ENCODE assay signal across 19 cellular contexts in the genomic region with DNA sequence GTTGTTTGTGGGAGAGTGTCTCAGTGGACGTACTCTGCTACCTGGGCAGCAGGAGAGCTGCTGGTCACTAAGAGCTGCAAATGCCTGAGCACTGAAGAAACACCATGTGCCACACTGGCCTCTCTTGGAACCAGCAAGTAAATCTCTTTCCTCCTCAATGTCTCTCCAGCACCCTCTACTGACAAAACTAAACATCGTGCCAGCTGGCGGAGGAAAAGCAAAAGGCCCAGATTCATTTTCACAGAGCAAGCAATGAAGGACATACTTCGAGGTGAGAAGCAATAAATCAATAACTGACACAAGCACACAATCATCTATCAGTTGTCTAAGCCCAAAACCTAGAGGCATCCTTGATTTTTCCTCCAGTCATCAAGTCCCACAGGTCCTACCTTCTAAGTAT.
DNase-seq lines count a peak whose midpoint lies in the region; ATAC-seq, FAIRE-seq and TF ChIP-seq lines count a peak whose summit lies in the region.
"Had no signal": no experiment of that assay in that cellular context is flagged by ENCODE, and none has a peak within 500 bp of the region (broad histone marks: within the 10 kb centered on the region; RNA-seq: fewer than 3 reads in every experiment).

No MANE protein-coding gene starts in this region.

- H3K9me3 Mint-ChIP-seq in progenitor cell of endocrine pancreas (ENCODE audit: low read depth) (peaks cover 9% of the 10 kb centered on the region), immature natural killer cell (peaks cover 0 to 13% (median 5%) of the 10 kb centered on the region in 6 donors)
- peaks cover 16% of the 10 kb centered on the region for H3K9me3 Mint-ChIP-seq in activated naive CD4-positive, alpha-beta T cell treated with anti-CD3 and anti-CD28 coated beads for 36 hours

- H3K4me1 ChIP-seq in SK-N-SH (ENCODE audit: control insufficient read depth in 1 of 2, insufficient read depth in 2 of 2, low read depth in 1 of 2, low read length in 1 of 2) (peaks cover 0 to 5% of the 10 kb centered on the region in 2 experiments; a peak in 1 of 4 replicates), H1 (replicated peaks in 1 of 4; ENCODE audit: control insufficient read depth in 3 of 4, insufficient read depth in 4 of 4, low read length in 3 of 4) (no peaks in the 10 kb centered on the region)

- no peaks in the 10 kb centered on the region for H3K23me2 ChIP-seq in H1 (ENCODE audit: low read depth, low read length)

- H2AK5ac ChIP-seq in H1 (ENCODE audit: low read depth, low read length): no peak overlapping the region

- DNase-seq in SK-N-SH (no peak), NAMALWA (ENCODE audit: low spot score) (peak; percentile 68), H1 (ENCODE audit: low read depth in 1 of 2, low spot score in 2 of 2) (no peak), progenitor cell of endocrine pancreas (ENCODE audit: low spot score, unreplicated experiment) (no peak), immature natural killer cell (no peak)
- DNase-seq in activated naive CD4-positive, alpha-beta T cell treated with anti-CD3 and anti-CD28 coated beads for 36 hours: no peak
- DNase-seq: activated CD4-positive, alpha-beta T cell treated with anti-CD3 and anti-CD28 coated beads for 1 hour; COR-L47; effector CD8-positive, alpha-beta T cell; GOT3; KG1; NCI-H187 treated with DMSO at 0.1 percent for 48 hours; NCI-H524; stimulated activated CD4-positive, alpha-beta T cell treated with anti-CD3 and anti-CD28 coated beads, Interleukin-4, amount 100 ng/mL, for 4 hours; tibial artery had no signal

- intact Hi-C loops in activated naive CD4-positive, alpha-beta T cell treated with anti-CD3 and anti-CD28 coated beads for 36 hours (cut with micrococcal nuclease): no loop called here

- H2BK12ac ChIP-seq in H1 (ENCODE audit: low read depth, low read length): no peak overlapping the region

- ATAC-seq in SK-N-SH treated with all-trans-retinoic acid at 6 μM for 48 hours: no peak
- ATAC-seq in HG03439 (IDR thresholded peaks at IDR 0.05; ENCODE audit: unreplicated experiment): no peak

- no peaks in the 10 kb centered on the region for H4K20me1 ChIP-seq in SK-N-SH (ENCODE audit: insufficient read depth)
- peaks cover 0 to 3% of the 10 kb centered on the region in 2 experiments for H4K20me1 ChIP-seq in H1 (replicated peaks in 1 of 2; ENCODE audit: control insufficient read depth in 1 of 2, insufficient read depth in 2 of 2, low read length in 2 of 2)

- TF ChIP-seq RAD21 in SK-N-SH (IDR thresholded peaks at IDR 0.05; ENCODE audit: low read length): peak; percentile 16; the same call in 1 of the 2 replicates
- TF ChIP-seq RAD21 in H1 (IDR thresholded peaks at IDR 0.05 in 1 of 2, conservative IDR thresholded peaks at IDR 0.05 in 1 of 2; ENCODE audit: low read depth in 2 of 2, low read length in 2 of 2): peak; percentile 60 to 71

- H3K27me3 ChIP-seq in SK-N-SH (ENCODE audit: insufficient read depth) (no peaks in the 10 kb centered on the region), H1 (replicated peaks in 1 of 4; ENCODE audit: control insufficient read depth in 3 of 4, extremely low read depth in 1 of 4, insufficient read depth in 3 of 4, low read length in 3 of 4) (no peaks in the 10 kb centered on the region)
- H3K27me3 ChIP-seq: tibial artery had no signal

- H3K14ac ChIP-seq in H1 (ENCODE audit: insufficient read length): no peak overlapping the region

- POLR2A ChIA-PET in SK-N-SH (lab: Yijun Ruan, JAX) (no interaction called here), H1 (lab: Charles Lee; ENCODE audit: partially characterized antibody) (interaction anchor here (0.9 to 2.5 kb wide), 3 partner anchors 9 to 255 kb away, joined by 3 to 9 read pairs (median 6); no protein-coding TSS in a partner anchor)

- H3K27ac Mint-ChIP-seq in progenitor cell of endocrine pancreas: no peak overlapping the region
- H3K27ac Mint-ChIP-seq in activated naive CD4-positive, alpha-beta T cell treated with anti-CD3 and anti-CD28 coated beads for 36 hours: no peak overlapping the region
- H3K27ac Mint-ChIP-seq in immature natural killer cell: no peak overlapping the region
- H3K27ac Mint-ChIP-seq: activated naive CD8-positive, alpha-beta T cell had no signal

- H3K36me3 ChIP-seq in SK-N-SH (replicated peaks in 1 of 2; ENCODE audit: control insufficient read depth in 1 of 2, insufficient read depth in 2 of 2, low read length in 1 of 2) (no peaks in the 10 kb centered on the region), H1 (ENCODE audit: control insufficient read depth in 2 of 4, insufficient read depth in 4 of 4, low read length in 3 of 4) (peaks cover 0 to 11% (median 2%) of the 10 kb centered on the region in 4 experiments; a peak in 2 of 8 replicates)

- H4K8ac ChIP-seq in H1 (ENCODE audit: extremely low read depth, insufficient read depth, low read length): peak overlapping the region; percentile 41; the same call in 1 of the 2 replicates

- H3K9me2 ChIP-seq in SK-N-SH: no peaks in the 10 kb centered on the region

- H2BK20ac ChIP-seq in H1 (ENCODE audit: low read length): no peak overlapping the region

- H3K4me3 ChIP-seq in SK-N-SH (ENCODE audit: low read depth in 2 of 2, low read length in 1 of 2) (no peak overlapping the region), H1 (ENCODE audit: extremely low read depth in 1 of 4, insufficient read depth in 2 of 4, low read depth in 3 of 4, low read length in 4 of 4) (no peak overlapping the region)
- H3K4me3 ChIP-seq: tibial artery had no signal

- FAIRE-seq in H1 (lab: Jason Lieb, UNC): no peak
- FAIRE-seq: frontal cortex had no signal

- no peak overlapping the region for H3K56ac ChIP-seq in H1 (replicated peaks; ENCODE audit: insufficient read length, low read depth, low read length)

- H2BK5ac ChIP-seq in H1 (ENCODE audit: low read depth, low read length): no peak overlapping the region

- CTCF ChIA-PET in SK-N-SH (lab: Yijun Ruan, JAX) (interaction anchor here (2.4 kb wide), 1 partner anchor 110 kb away, joined by 10 read pairs; no protein-coding TSS in a partner anchor), H1 (lab: Charles Lee; ENCODE audit: partially characterized antibody) (interaction anchor here (1.1 to 3.6 kb wide), 11 partner anchors 9 to 332 kb away, joined by 3 to 21 read pairs (median 5); no protein-coding TSS in a partner anchor)
- CTCF ChIA-PET in activated naive CD4-positive, alpha-beta T cell treated with anti-CD3 and anti-CD28 coated beads for 36 hours (lab: Charles Lee): interaction anchor here (0.7 to 2.1 kb wide), 3 partner anchors 13 to 110 kb away, joined by 3 to 9 read pairs (median 3); no protein-coding TSS in a partner anchor

- H3K4me3 Mint-ChIP-seq in progenitor cell of endocrine pancreas (ENCODE audit: low read depth) (no peak overlapping the region), immature natural killer cell (no peak overlapping the region)
- H3K4me3 Mint-ChIP-seq in activated naive CD4-positive, alpha-beta T cell treated with anti-CD3 and anti-CD28 coated beads for 36 hours: no peak overlapping the region
- H3K4me3 Mint-ChIP-seq: activated naive CD8-positive, alpha-beta T cell had no signal

- H3K9me3 ChIP-seq in SK-N-SH: no peaks in the 10 kb centered on the region
- peaks cover 5 to 8% of the 10 kb centered on the region in 2 experiments for H3K9me3 ChIP-seq in H1 (ENCODE audit: insufficient read depth in 2 of 2, low read depth in 1 of 2, low read length in 1 of 2)

- H3K23ac ChIP-seq in H1 (ENCODE audit: insufficient read length): no peak overlapping the region

- H3K79me2 ChIP-seq in SK-N-SH (ENCODE audit: insufficient read depth): no peaks in the 10 kb centered on the region
- peaks cover 0 to 71% of the 10 kb centered on the region in 2 experiments; a peak in 2 of 4 replicates for H3K79me2 ChIP-seq in H1 (ENCODE audit: control insufficient read depth in 1 of 2, insufficient read depth in 2 of 2, low read length in 2 of 2)

- TF ChIP-seq POLR2A in H1 (IDR thresholded peaks at IDR 0.05; ENCODE audit: control extremely low read depth in 1 of 2, low read depth in 2 of 2, low read length in 2 of 2): no peak

- no peak overlapping the region for H3K18ac ChIP-seq in H1 (ENCODE audit: extremely low read depth, low read length)

- H3K36me3 Mint-ChIP-seq in progenitor cell of endocrine pancreas (ENCODE audit: insufficient read depth) (peaks cover 17% of the 10 kb centered on the region), immature natural killer cell (peaks cover 4 to 14% (median 8%) of the 10 kb centered on the region in 3 donors)
- H3K36me3 Mint-ChIP-seq in activated naive CD4-positive, alpha-beta T cell treated with anti-CD3 and anti-CD28 coated beads for 36 hours (ENCODE audit: low read depth): peaks cover 10% of the 10 kb centered on the region

- H4K5ac ChIP-seq in H1 (ENCODE audit: insufficient read length, low read depth, low read length): no peak overlapping the region

- H3K4me2 ChIP-seq in SK-N-SH (no peak overlapping the region), H1 (ENCODE audit: insufficient read depth in 1 of 2, low read depth in 2 of 2, low read length in 2 of 2) (no peak overlapping the region)

- H3K9ac ChIP-seq in SK-N-SH (no peak overlapping the region), H1 (replicated peaks in 1 of 4; ENCODE audit: extremely low read depth in 1 of 4, low read depth in 3 of 4, low read length in 3 of 4) (no peak overlapping the region)

- H3K27me3 Mint-ChIP-seq in progenitor cell of endocrine pancreas (no peaks in the 10 kb centered on the region), immature natural killer cell (ENCODE audit: low read depth in 3 of 3) (peaks cover 0 to 1% (median 0%) of the 10 kb centered on the region in 3 donors)
- no peaks in the 10 kb centered on the region for H3K27me3 Mint-ChIP-seq in activated naive CD4-positive, alpha-beta T cell treated with anti-CD3 and anti-CD28 coated beads for 36 hours (ENCODE audit: low read depth)
- H3K27me3 Mint-ChIP-seq: activated naive CD8-positive, alpha-beta T cell had no signal

- no peaks in the 10 kb centered on the region for H3K79me1 ChIP-seq in H1 (ENCODE audit: low read depth, low read length)

- no peak overlapping the region for H2BK15ac ChIP-seq in H1 (ENCODE audit: low read length)

- H3K4ac ChIP-seq in H1 (replicated peaks; ENCODE audit: insufficient read length, low read depth, low read length): no peak overlapping the region

- H3K27ac ChIP-seq in SK-N-SH (ENCODE audit: low read depth in 2 of 2, low read length in 1 of 2) (no peak overlapping the region), H1 (ENCODE audit: low read depth, low read length) (no peak overlapping the region)
- H3K27ac ChIP-seq: tibial artery had no signal

- TF ChIP-seq CTCF in SK-N-SH (IDR thresholded peaks at IDR 0.05) (no peak), H1 (IDR thresholded peaks at IDR 0.05; ENCODE audit: control extremely low read depth in 1 of 3, insufficient read depth in 1 of 3, low read depth in 1 of 3, low read length in 3 of 3) (peak in 2 of 3 experiments; percentile 61 to 68; a peak in 3 of 4 replicates), progenitor cell of endocrine pancreas (IDR thresholded peaks at IDR 0.05; ENCODE audit: unreplicated experiment) (peak; percentile 27)

- H3F3A ChIP-seq in SK-N-SH (replicated peaks; ENCODE audit: insufficient read depth): no peaks in the 10 kb centered on the region

- H2AFZ ChIP-seq in SK-N-SH (ENCODE audit: low read depth): no peak overlapping the region
- H2AFZ ChIP-seq in H1 (ENCODE audit: low read length): no peak overlapping the region

- H2BK120ac ChIP-seq in H1 (replicated peaks; ENCODE audit: low read depth, low read length): no peak overlapping the region

- WGBS in SK-N-SH (ENCODE audit: low lambda C conversion rate): 96% methylated on average over 4 of the region's 4 CpGs
- 91% methylated on average over 4 of the region's 4 CpGs; no CpG with 5 or more reads in 1 of the 2 experiments for WGBS in H1 (ENCODE audit: extremely low coverage in 1 of 2, insufficient coverage in 1 of 2, insufficient read length in 1 of 2, insufficient replicate concordance in 2 of 2, low coverage in 1 of 2, low lambda C conversion rate in 2 of 2, missing lambda C conversion rate in 1 of 2), 2 experiments

- no peak overlapping the region for H4K91ac ChIP-seq in H1 (replicated peaks; ENCODE audit: insufficient read length, low read length)

- H3K4me1 Mint-ChIP-seq in progenitor cell of endocrine pancreas (ENCODE audit: low read depth) (peaks cover 19% of the 10 kb centered on the region), immature natural killer cell (peaks cover 7 to 13% of the 10 kb centered on the region in 2 donors)
- H3K4me1 Mint-ChIP-seq in activated naive CD4-positive, alpha-beta T cell treated with anti-CD3 and anti-CD28 coated beads for 36 hours (ENCODE audit: low read depth): peaks cover 12% of the 10 kb centered on the region

- TF ChIP-seq EP300 in SK-N-SH (IDR thresholded peaks at IDR 0.05; ENCODE audit: borderline replicate concordance in 1 of 2, low read depth in 1 of 2, low read length in 1 of 2) (no peak), H1 (IDR thresholded peaks at IDR 0.05; ENCODE audit: borderline replicate concordance in 1 of 2, low read depth in 2 of 2, low read length in 2 of 2) (no peak)
